Comparison of ENCODE assay signal across 16 cellular contexts in the genomic region with DNA sequence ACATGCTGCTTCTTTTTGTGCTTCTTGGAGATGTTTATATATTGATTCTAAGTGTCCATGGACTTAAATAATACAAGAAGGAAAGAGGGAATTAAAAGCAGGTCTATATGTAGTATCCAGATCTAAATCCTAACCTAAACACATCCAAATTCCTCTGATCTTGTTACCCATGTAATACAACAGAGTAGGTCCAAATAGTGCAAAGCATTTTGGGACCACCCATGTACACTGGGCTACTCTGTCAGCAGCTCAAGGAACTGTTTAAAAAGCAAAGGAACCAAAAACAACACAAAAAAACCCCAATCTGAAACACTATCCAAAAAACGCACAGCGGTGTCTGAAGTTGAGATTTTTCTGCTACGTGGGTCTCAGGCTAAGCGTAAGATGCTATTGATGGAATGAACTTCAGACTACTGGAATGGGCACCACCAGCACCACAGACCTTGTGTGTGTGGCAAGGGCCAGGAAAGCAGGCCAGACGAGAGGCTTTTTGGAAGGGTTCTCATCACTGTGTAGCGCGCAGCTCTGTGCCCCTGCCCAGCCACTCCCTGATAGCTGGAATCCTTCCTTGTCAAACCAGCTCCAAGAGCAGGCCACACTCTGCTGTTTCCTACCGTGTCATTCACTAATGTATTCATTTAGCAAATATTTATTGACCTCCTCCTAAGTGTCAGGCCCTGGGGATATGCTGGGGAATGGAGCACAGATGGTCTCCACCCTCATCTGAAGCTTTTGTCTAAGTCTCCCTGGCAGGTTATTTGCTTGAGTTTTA.
DNase-seq lines count a peak whose midpoint lies in the region; ATAC-seq, FAIRE-seq and TF ChIP-seq lines count a peak whose summit lies in the region.
"Had no signal": no experiment of that assay in that cellular context is flagged by ENCODE, and none has a peak within 500 bp of the region (broad histone marks: within the 10 kb centered on the region; RNA-seq: fewer than 3 reads in every experiment).

No MANE protein-coding gene starts in this region.

- TF ChIP-seq CTCF in osteoblast (IDR thresholded peaks at IDR 0.05; ENCODE audit: extremely low read depth, low read depth, low read length), result no peak

- H3K4me3 ChIP-seq in SK-N-MC, result no peak overlapping the region
- H3K4me3 ChIP-seq in osteoblast (ENCODE audit: insufficient read depth, low read length), result no peak overlapping the region
- H3K4me3 ChIP-seq: dorsolateral prefrontal cortex, pancreas, skin epidermis, thoracic aorta had no signal

- DNase-seq in DMS 273 (lab: John Stamatoyannopoulos, UW; ENCODE audit: unreplicated experiment) (peak; percentile 68), HTR-8/SVneo (ENCODE audit: insufficient read length, low spot score) (no peak), SK-N-MC (ENCODE audit: low read depth, low spot score) (no peak), osteoblast (ENCODE audit: insufficient read length, low spot score, missing footprints) (peak; percentile 45), left cardiac atrium (no peak), dedifferentiated amniotic fluid mesenchymal stem cell (ENCODE audit: extremely low spot score) (no peak)
- DNase-seq: activated T-cell treated with anti-CD3 and anti-CD28 coated beads, Interleukin-2, amount 50 U/mL, for 4 hours; dorsolateral prefrontal cortex; NCI-H1092; NCI-H226; pancreas had no signal

- no peaks in the 10 kb centered on the region for H3K79me2 ChIP-seq in osteoblast (ENCODE audit: insufficient read depth, low read length)

- no peak overlapping the region for H3K9ac ChIP-seq in SK-N-MC (ENCODE audit: insufficient read length)

- ATAC-seq in left cardiac atrium, result no peak
- ATAC-seq in GM21360 (IDR thresholded peaks at IDR 0.05; ENCODE audit: unreplicated experiment), result no peak
- ATAC-seq: activated T-cell treated with anti-CD3 and anti-CD28 coated beads, Interleukin-2, amount 50 U/mL, for 4 hours; pancreas had no signal

- intact Hi-C loops in left cardiac atrium (cut with DNase I), result no loop called here

- no peaks in the 10 kb centered on the region for H3K27me3 ChIP-seq in osteoblast (ENCODE audit: insufficient read depth, low read length)
- H3K27me3 ChIP-seq: pancreas had no signal

- no peaks in the 10 kb centered on the region for H3K36me3 ChIP-seq in SK-N-MC (ENCODE audit: insufficient read depth, low read length)
- no peaks in the 10 kb centered on the region for H3K36me3 ChIP-seq in osteoblast (ENCODE audit: insufficient read depth, low read length)
- H3K36me3 ChIP-seq: pancreas, thoracic aorta had no signal

- no peaks in the 10 kb centered on the region for H4K20me1 ChIP-seq in osteoblast (ENCODE audit: insufficient read depth, low read length)

- peak; percentile 13 for FAIRE-seq in HTR-8/SVneo (lab: Jason Lieb, UNC)
- FAIRE-seq: bronchial epithelial cell, pancreas had no signal

- H3K9me3 ChIP-seq in SK-N-MC (ENCODE audit: low read depth, low read length), result no peaks in the 10 kb centered on the region
- H3K9me3 ChIP-seq in osteoblast (ENCODE audit: low read depth, low read length), result no peaks in the 10 kb centered on the region
- H3K9me3 ChIP-seq: pancreas, thoracic aorta had no signal

- peaks cover 56% of the 10 kb centered on the region for H3K4me1 ChIP-seq in osteoblast (ENCODE audit: insufficient read depth, low read length)

- no peak overlapping the region for H3K4me2 ChIP-seq in osteoblast (ENCODE audit: insufficient read depth, low read length)

- no peak overlapping the region for H2AFZ ChIP-seq in osteoblast (ENCODE audit: low read length)

- 0 out of 2 replicates have a peak overlapping the region, but pooled peaks have one; percentile 19 for H3K27ac ChIP-seq in SK-N-MC
- H3K27ac ChIP-seq in osteoblast (ENCODE audit: low read depth, low read length), result no peak overlapping the region
- H3K27ac ChIP-seq: C4-2B, pancreas, thoracic aorta had no signal

Comparison
In these comparisons a context has a peak if more than half of its experiments do, and no peak if none do; other contexts are left out.
1. DNase-seq: peak in DMS 273 (single experiment) and osteoblast (single experiment); none in HTR-8/SVneo (single experiment), SK-N-MC (single experiment), left cardiac atrium (single experiment) and dedifferentiated amniotic fluid mesenchymal stem cell (single experiment).